In genomic region chr6:157596461-157596860, GRCh38 we compare ENCODE assay signal across 22 cellular contexts.
DNase-seq lines count a peak whose midpoint lies in the region; TF ChIP-seq lines count a peak whose summit lies in the region.
"Had no signal": no experiment of that assay in that cellular context is flagged by ENCODE, and none has a peak within 500 bp of the region (broad histone marks: within the 10 kb centered on the region; RNA-seq: fewer than 3 reads in every experiment).

No MANE protein-coding gene starts in this region.

- TF ChIP-seq POLR2A in vagina (IDR thresholded peaks at IDR 0.05) = no peak

- H3K4me3 ChIP-seq in hepatocyte (no peak overlapping the region), vagina (no peak overlapping the region)
- H3K4me3 ChIP-seq: ascending aorta, cardiac muscle cell, coronary artery, SK-N-MC had no signal

- H3K79me2 ChIP-seq in hepatocyte = no peaks in the 10 kb centered on the region

- H3K4me1 ChIP-seq in hepatocyte (ENCODE audit: insufficient read depth) (peaks cover 21% of the 10 kb centered on the region), vagina (peaks cover 21% of the 10 kb centered on the region)
- H3K4me1 ChIP-seq: ascending aorta had no signal

- H3K4me2 ChIP-seq in hepatocyte = peak overlapping the region; percentile 60

- TF ChIP-seq CTCF in hepatocyte (IDR thresholded peaks at IDR 0.05; ENCODE audit: poor library complexity) (no peak), vagina (IDR thresholded peaks at IDR 0.05) (no peak)

- peak overlapping the region; percentile 77 for H3K27ac ChIP-seq in hepatocyte
- peak overlapping the region; percentile 76 for H3K27ac ChIP-seq in vagina
- H3K27ac ChIP-seq: ascending aorta, cardiac muscle cell, SK-N-MC had no signal

- H4K20me1 ChIP-seq in hepatocyte (ENCODE audit: insufficient read depth, poor library complexity, severe bottlenecking) = no peaks in the 10 kb centered on the region

- H2AFZ ChIP-seq in hepatocyte = no peak overlapping the region

- H3K27me3 ChIP-seq in hepatocyte (no peaks in the 10 kb centered on the region), vagina (no peaks in the 10 kb centered on the region)
- H3K27me3 ChIP-seq: ascending aorta, cardiac muscle cell had no signal

- WGBS in hepatocyte (ENCODE audit: low lambda C conversion rate, missing lambda C conversion rate) = 88% methylated on average over 6 of the region's 6 CpGs

- no peaks in the 10 kb centered on the region for H3K9me2 ChIP-seq in hepatocyte (replicated peaks; ENCODE audit: insufficient read depth)

- no peaks in the 10 kb centered on the region for H3K36me3 ChIP-seq in hepatocyte (replicated peaks; ENCODE audit: insufficient read depth, low read depth)
- no peaks in the 10 kb centered on the region for H3K36me3 ChIP-seq in vagina
- H3K36me3 ChIP-seq: cardiac muscle cell had no signal

- H3K9me3 ChIP-seq in hepatocyte (ENCODE audit: low read depth) (no peaks in the 10 kb centered on the region), vagina (no peaks in the 10 kb centered on the region)
- H3K9me3 ChIP-seq: ascending aorta had no signal

- DNase-seq in activated CD8-positive, alpha-beta memory T cell treated with anti-CD3 and anti-CD28 coated beads for 24 hours = peak; percentile 52
- DNase-seq in activated CD8-positive, alpha-beta memory T cell treated with anti-CD3 and anti-CD28 coated beads, Interleukin-2, amount 50 U/mL, for 4 hours = no peak
- no peak for DNase-seq in hepatocyte (ENCODE audit: low spot score)
- DNase-seq in posterior vena cava (ENCODE audit: low spot score) = peak; percentile 31
- DNase-seq in vagina (ENCODE audit: extremely low spot score in 2 of 2) = no peak
- no peak for DNase-seq in OCI-M2 (lab: John Stamatoyannopoulos, UW; ENCODE audit: unreplicated experiment)
- DNase-seq in amniotic stem cell (lab: John Stamatoyannopoulos, UW) = no peak
- DNase-seq in NCI-H1436 (lab: John Stamatoyannopoulos, UW) = no peak
- DNase-seq: activated CD4-positive, CD25-positive, alpha-beta regulatory T cell treated with anti-CD3 and anti-CD28 coated beads, Interleukin-2, amount 50 U/mL, for 72 hours; activated CD8-positive, alpha-beta T cell treated with anti-CD3 and anti-CD28 coated beads for 36 hours; activated T-cell treated with anti-CD3 and anti-CD28 coated beads for 4 hours; CD4-positive, CD25-positive, alpha-beta regulatory T cell; KBM-7; NCI-H1436 treated with DMSO at 0.1 percent for 48 hours; NCI-H2107; NCI-H774; RPMI8226; trophoblast cell had no signal

- intact Hi-C loops in posterior vena cava (cut with DNase I) = loop anchor here (5.0 to 10.0 kb wide), 2 partner anchors 214 to 282 kb away; partner anchors contain the start of gene ZDHHC14 (in 1 of the 2)
- intact Hi-C loops in vagina (cut with DNase I) = loop anchor here (5.0 kb wide), 1 partner anchor 279 kb away; no protein-coding TSS in a partner anchor

Comparison
In these comparisons a context has a peak if more than half of its experiments do, and no peak if none do; other contexts are left out.
1. DNase-seq: peak in activated CD8-positive, alpha-beta memory T cell treated with anti-CD3 and anti-CD28 coated beads for 24 hours (single experiment) and posterior vena cava (single experiment); none in activated CD8-positive, alpha-beta memory T cell treated with anti-CD3 and anti-CD28 coated beads, Interleukin-2, amount 50 U/mL, for 4 hours (single experiment), hepatocyte (single experiment), vagina (0 of 2), OCI-M2 (single experiment), amniotic stem cell (single experiment) and NCI-H1436 (single experiment).